1 cellular context compared by ENCODE assay signal in the genomic region with DNA sequence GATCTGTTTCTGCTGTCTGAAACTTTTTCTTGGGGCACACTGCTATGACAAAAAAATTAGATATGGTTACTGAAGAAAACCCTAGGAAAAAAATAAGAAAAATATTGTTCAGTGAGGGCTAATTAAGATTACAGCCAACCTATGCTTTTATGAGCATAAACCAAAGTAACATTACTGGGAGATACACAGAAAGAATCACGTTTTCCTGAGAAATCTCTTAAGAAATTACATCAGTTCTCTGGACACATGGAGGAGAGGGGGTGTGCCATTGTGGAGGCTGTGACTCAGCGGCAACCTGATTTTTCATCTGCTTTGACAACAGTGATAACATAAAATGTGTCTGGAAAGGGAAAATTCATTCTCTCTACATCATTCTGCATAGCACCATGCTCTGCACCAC.
TF ChIP-seq lines count a peak whose summit lies in the region.

No MANE protein-coding gene starts in this region.

TF ChIP-seq in SK-N-SH, 30 proteins besides CTCF, POLR2A, EP300 and RAD21 (continued from another document):
- TF ChIP-seq, protein P1, sequence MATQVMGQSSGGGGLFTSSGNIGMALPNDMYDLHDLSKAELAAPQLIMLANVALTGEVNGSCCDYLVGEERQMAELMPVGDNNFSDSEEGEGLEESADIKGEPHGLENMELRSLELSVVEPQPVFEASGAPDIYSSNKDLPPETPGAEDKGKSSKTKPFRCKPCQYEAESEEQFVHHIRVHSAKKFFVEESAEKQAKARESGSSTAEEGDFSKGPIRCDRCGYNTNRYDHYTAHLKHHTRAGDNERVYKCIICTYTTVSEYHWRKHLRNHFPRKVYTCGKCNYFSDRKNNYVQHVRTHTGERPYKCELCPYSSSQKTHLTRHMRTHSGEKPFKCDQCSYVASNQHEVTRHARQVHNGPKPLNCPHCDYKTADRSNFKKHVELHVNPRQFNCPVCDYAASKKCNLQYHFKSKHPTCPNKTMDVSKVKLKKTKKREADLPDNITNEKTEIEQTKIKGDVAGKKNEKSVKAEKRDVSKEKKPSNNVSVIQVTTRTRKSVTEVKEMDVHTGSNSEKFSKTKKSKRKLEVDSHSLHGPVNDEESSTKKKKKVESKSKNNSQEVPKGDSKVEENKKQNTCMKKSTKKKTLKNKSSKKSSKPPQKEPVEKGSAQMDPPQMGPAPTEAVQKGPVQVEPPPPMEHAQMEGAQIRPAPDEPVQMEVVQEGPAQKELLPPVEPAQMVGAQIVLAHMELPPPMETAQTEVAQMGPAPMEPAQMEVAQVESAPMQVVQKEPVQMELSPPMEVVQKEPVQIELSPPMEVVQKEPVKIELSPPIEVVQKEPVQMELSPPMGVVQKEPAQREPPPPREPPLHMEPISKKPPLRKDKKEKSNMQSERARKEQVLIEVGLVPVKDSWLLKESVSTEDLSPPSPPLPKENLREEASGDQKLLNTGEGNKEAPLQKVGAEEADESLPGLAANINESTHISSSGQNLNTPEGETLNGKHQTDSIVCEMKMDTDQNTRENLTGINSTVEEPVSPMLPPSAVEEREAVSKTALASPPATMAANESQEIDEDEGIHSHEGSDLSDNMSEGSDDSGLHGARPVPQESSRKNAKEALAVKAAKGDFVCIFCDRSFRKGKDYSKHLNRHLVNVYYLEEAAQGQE (IDR thresholded peaks at IDR 0.05; ENCODE audit: low read depth, low read length), result no peak
- TF ChIP-seq TCF12 (IDR thresholded peaks at IDR 0.05) (0 out of 2 replicates have a peak, but pooled peaks have one; percentile 7), TAF1 (IDR thresholded peaks at IDR 0.05; ENCODE audit: borderline replicate concordance, low read depth, low read length) (no peak)
